Comparison of ENCODE assay signal across 8 cellular contexts in the genomic region with DNA sequence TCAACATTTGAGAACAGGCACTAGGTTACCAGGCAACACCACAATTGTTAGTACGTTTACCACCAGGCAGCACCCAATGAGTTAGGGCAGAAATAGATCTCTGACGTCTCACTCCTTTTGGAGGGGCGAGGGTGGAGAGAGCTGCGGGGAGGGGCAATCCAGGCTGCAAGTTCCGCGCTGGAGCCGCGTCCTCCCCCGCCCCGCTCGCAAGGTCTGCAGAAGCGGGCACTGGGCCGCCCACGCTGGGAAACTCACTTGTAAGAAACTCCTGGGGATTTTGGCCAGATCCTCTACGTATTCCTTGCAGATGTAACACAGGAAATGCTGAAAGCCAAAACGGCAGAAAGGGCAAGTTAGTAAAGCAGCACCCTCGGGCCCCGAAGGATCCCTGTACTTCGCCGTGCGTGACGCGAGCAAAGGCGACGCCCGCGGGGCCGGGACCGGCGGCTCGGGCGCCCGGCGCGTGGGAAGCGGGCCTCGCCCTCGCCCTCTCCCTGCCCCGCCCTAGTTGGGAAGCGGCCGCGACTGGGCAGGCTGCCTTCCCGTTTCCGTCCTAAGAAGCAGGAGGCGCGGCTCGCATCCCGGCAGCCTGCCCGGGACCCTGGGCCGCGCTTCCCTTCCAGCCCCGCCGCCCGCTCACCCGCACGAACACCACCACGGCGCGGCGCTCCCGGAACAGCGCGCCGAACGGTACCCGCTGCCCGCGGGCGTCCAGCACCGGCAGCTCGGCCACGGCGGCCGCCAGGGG. TPM values are rescaled to one million over a fixed set of nuclear protein-coding genes. Genes with fewer than 3 reads are reported as not detected.
DNase-seq lines count a peak whose midpoint lies in the region; ATAC-seq and TF ChIP-seq lines count a peak whose summit lies in the region.

No MANE protein-coding gene starts in this region.

- no peaks in the 10 kb centered on the region for H3K27me3 ChIP-seq in kidney epithelial cell (ENCODE audit: control insufficient read depth, insufficient read depth, low read length)

- ATAC-seq in GM18502 (IDR thresholded peaks at IDR 0.05; ENCODE audit: poor library complexity, unreplicated experiment) (peak; percentile 66), HG02970 (IDR thresholded peaks at IDR 0.05; ENCODE audit: low FRiP score, unreplicated experiment) (peak; percentile 41), HG03097 (IDR thresholded peaks at IDR 0.05; ENCODE audit: low FRiP score, unreplicated experiment) (no peak)

- DNase-seq in NCI-H2196 treated with DMSO at 0.1 percent for 48 hours (lab: John Stamatoyannopoulos, UW; ENCODE audit: unreplicated experiment) (peak; percentile 77), cerebellum (ENCODE audit: low spot score) (peak; percentile 69), kidney epithelial cell (ENCODE audit: low read depth) (peak; percentile 65)
- peak; percentile 51 for DNase-seq in activated CD4-positive, alpha-beta T cell treated with anti-CD3 and anti-CD28 coated beads for 1 hour
- peak; percentile 25 to 45 (median 31) for DNase-seq in stimulated activated CD4-positive, alpha-beta T cell treated with anti-CD3 and anti-CD28 coated beads, Interleukin-12 subunit alpha, Interleukin-12 subunit beta, amount 100 ng/mL, for 48 hours (ENCODE audit: low read depth in 2 of 3, low spot score in 1 of 3)

- peak overlapping the region; percentile 75 for H3K4me3 ChIP-seq in kidney epithelial cell (ENCODE audit: low read depth, low read length)

- TF ChIP-seq CTCF in kidney epithelial cell (IDR thresholded peaks at IDR 0.05; ENCODE audit: insufficient read depth, low read length, poor library complexity, severe bottlenecking), result no peak

- H3K36me3 ChIP-seq in kidney epithelial cell (ENCODE audit: control insufficient read depth, insufficient read depth, low read length), result no peaks in the 10 kb centered on the region

RNA-seq across cellular contexts. Expression of gene PRXL2C, which starts 0.5 kb away (rescaled TPM):
- total RNA-seq in cerebellum (4.9 TPM), kidney epithelial cell (9.9 and 14.1 TPM in 2 replicates)

RNA-seq across cellular contexts. Expression of gene CDC14B, which starts 35.0 kb away (rescaled TPM):
- total RNA-seq in cerebellum, result 18.2 TPM
- total RNA-seq in kidney epithelial cell, result 14.2 and 25.5 TPM in 2 replicates
